8 cellular contexts compared by ENCODE assay signal in the genomic region with DNA sequence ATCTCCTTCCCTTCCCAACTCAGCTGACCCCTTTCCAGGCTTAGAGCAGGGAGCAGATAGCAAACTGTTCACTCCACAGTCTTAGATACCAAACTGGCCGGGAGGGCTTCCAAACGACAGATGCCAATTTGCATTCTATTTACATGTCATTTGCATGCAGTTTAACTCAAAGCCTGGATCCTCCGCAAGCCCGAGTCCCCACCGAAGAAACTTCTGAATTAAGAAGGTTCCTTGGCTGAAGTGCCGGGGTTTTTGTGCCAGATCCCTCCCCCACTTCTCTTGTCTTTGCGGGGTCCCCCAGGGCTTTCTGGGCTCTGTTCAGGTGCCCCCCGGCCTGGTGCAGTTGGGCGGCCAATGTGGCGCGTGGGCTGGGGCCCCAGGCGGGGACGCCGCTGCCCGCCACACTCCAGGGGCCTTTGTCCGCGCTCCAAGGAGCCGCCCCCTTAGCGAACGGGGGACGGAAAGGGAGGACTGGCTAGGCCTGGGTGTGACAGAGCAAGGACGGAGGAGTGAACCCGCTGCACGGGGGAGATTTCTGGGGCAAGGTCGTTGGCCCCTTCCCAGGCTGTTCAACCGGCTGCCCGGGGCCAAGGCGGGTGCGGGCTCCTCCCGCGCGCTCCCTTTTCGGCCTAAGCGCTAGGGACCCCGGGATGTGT. TPM values are rescaled to one million over a fixed set of nuclear protein-coding genes. Genes with fewer than 3 reads are reported as not detected.
DNase-seq lines count a peak whose midpoint lies in the region; ATAC-seq and TF ChIP-seq lines count a peak whose summit lies in the region.

No MANE protein-coding gene starts in this region.

- peaks cover 0 to 46% (median 18%) of the 10 kb centered on the region in 4 donors for H3K4me1 ChIP-seq in tibial nerve

- H3K9me3 Mint-ChIP-seq in memory B cell = no peaks in the 10 kb centered on the region
- H3K9me3 Mint-ChIP-seq in stimulated activated naive B cell treated with anti-CD40 and anti-IgM and Interleukin-4, amounts not matched to agents 10 μg/mL and 1 μg/mL and 100 μg/mL, for 72 hours = no peaks in the 10 kb centered on the region

- 0 to 1% methylated on average over 17 to 32 of the region's 35 CpGs for WGBS in tibial nerve, 2 donors

- no peak overlapping the region for H3K4me3 ChIP-seq in NB4 (ENCODE audit: low read depth, low read length)
- H3K4me3 ChIP-seq in choroid plexus epithelial cell (ENCODE audit: low read depth, low read length) = peak overlapping the region; percentile 72
- H3K4me3 ChIP-seq in tibial nerve = peak overlapping the region; percentile 60 to 84 (median 76)

- no peaks in the 10 kb centered on the region for H3K9me3 ChIP-seq in tibial nerve

- peaks cover 0 to 4% (median 0%) of the 10 kb centered on the region in 3 donors for H3K36me3 ChIP-seq in tibial nerve

- peak; percentile 85 for DNase-seq in Ammon's horn (ENCODE audit: low spot score)
- DNase-seq in NB4 (ENCODE audit: low read depth) = peak; percentile 22
- peak; percentile 63 for DNase-seq in choroid plexus epithelial cell (ENCODE audit: low read depth)
- DNase-seq in memory B cell (ENCODE audit: low spot score in 2 of 2) = peak in 1 of 2 donors; percentile 19
- peak; percentile 23 to 44 for DNase-seq in tibial nerve (ENCODE audit: low spot score in 2 of 2)
- no peak for DNase-seq in HuH-7.5 (ENCODE audit: low spot score)
- no peak for DNase-seq in NCI-H1436 treated with DMSO at 0.1 percent for 48 hours (lab: John Stamatoyannopoulos, UW)
- DNase-seq in stimulated activated naive B cell treated with anti-CD40 and anti-IgM and Interleukin-4, amounts not matched to agents 10 μg/mL and 1 μg/mL and 100 μg/mL, for 72 hours = no peak

- H3K4me1 Mint-ChIP-seq in memory B cell = peaks cover 22% of the 10 kb centered on the region
- peaks cover 17 to 41% of the 10 kb centered on the region in 2 donors for H3K4me1 Mint-ChIP-seq in stimulated activated naive B cell treated with anti-CD40 and anti-IgM and Interleukin-4, amounts not matched to agents 10 μg/mL and 1 μg/mL and 100 μg/mL, for 72 hours

- TF ChIP-seq CTCF in NB4 (IDR thresholded peaks at IDR 0.05; ENCODE audit: low read depth, low read length) = no peak
- TF ChIP-seq CTCF in choroid plexus epithelial cell (conservative IDR thresholded peaks at IDR 0.05; ENCODE audit: low read depth, low read length) = no peak
- no peak for TF ChIP-seq CTCF in tibial nerve (IDR thresholded peaks at IDR 0.05)

- TF ChIP-seq EP300 in tibial nerve (IDR thresholded peaks at IDR 0.05) = peak in 1 of 2 donors; percentile 48

- peaks cover 2% of the 10 kb centered on the region for H3K36me3 Mint-ChIP-seq in memory B cell
- no peaks in the 10 kb centered on the region for H3K36me3 Mint-ChIP-seq in stimulated activated naive B cell treated with anti-CD40 and anti-IgM and Interleukin-4, amounts not matched to agents 10 μg/mL and 1 μg/mL and 100 μg/mL, for 72 hours

- H3K27me3 Mint-ChIP-seq in memory B cell = peaks cover 31% of the 10 kb centered on the region
- H3K27me3 Mint-ChIP-seq in stimulated activated naive B cell treated with anti-CD40 and anti-IgM and Interleukin-4, amounts not matched to agents 10 μg/mL and 1 μg/mL and 100 μg/mL, for 72 hours = peaks cover 45 to 68% of the 10 kb centered on the region in 2 donors

- no peak overlapping the region for H3K27ac Mint-ChIP-seq in memory B cell
- H3K27ac Mint-ChIP-seq in stimulated activated naive B cell treated with anti-CD40 and anti-IgM and Interleukin-4, amounts not matched to agents 10 μg/mL and 1 μg/mL and 100 μg/mL, for 72 hours = no peak overlapping the region

- no peak for TF ChIP-seq POLR2A in NB4 (IDR thresholded peaks at IDR 0.05; ENCODE audit: extremely low read depth, insufficient read length)
- peak in 1 of 2 donors; percentile 19 for TF ChIP-seq POLR2A in tibial nerve (IDR thresholded peaks at IDR 0.05)

- no peak for ATAC-seq in memory B cell (ENCODE audit: low read depth)
- no peak for ATAC-seq in stimulated activated naive B cell treated with anti-CD40 and anti-IgM and Interleukin-4, amounts not matched to agents 10 μg/mL and 1 μg/mL and 100 μg/mL, for 72 hours (replicated peaks)

- H3K4me3 Mint-ChIP-seq in memory B cell = peak overlapping the region; percentile 21
- peak overlapping the region in 1 of 2 donors; percentile 47 for H3K4me3 Mint-ChIP-seq in stimulated activated naive B cell treated with anti-CD40 and anti-IgM and Interleukin-4, amounts not matched to agents 10 μg/mL and 1 μg/mL and 100 μg/mL, for 72 hours

- H3K27ac ChIP-seq in tibial nerve = peak overlapping the region; percentile 75 to 91 (median 80)

- H3K27me3 ChIP-seq in tibial nerve = peaks cover 0 to 18% of the 10 kb centered on the region in 2 donors

RNA-seq across cellular contexts. Expression of gene GPRC5B, which starts 1.2 kb away (rescaled TPM):
- total RNA-seq in tibial nerve = 100 to 1,000 TPM in 2 of 4 donors, 10 to 100 TPM in 2; 68.4 to 116 (median 101) TPM

Comparison
In these comparisons a context has a peak if more than half of its experiments do, and no peak if none do; other contexts are left out.
1. DNase-seq: peak in Ammon's horn (single experiment), NB4 (single experiment), choroid plexus epithelial cell (single experiment) and tibial nerve (2 of 2); none in HuH-7.5 (single experiment), NCI-H1436 treated with DMSO at 0.1 percent for 48 hours (single experiment) and stimulated activated naive B cell treated with anti-CD40 and anti-IgM and Interleukin-4, amounts not matched to agents 10 μg/mL and 1 μg/mL and 100 μg/mL, for 72 hours (single experiment).